ENCODE assay signal across 1 cellular context in the genomic region with DNA sequence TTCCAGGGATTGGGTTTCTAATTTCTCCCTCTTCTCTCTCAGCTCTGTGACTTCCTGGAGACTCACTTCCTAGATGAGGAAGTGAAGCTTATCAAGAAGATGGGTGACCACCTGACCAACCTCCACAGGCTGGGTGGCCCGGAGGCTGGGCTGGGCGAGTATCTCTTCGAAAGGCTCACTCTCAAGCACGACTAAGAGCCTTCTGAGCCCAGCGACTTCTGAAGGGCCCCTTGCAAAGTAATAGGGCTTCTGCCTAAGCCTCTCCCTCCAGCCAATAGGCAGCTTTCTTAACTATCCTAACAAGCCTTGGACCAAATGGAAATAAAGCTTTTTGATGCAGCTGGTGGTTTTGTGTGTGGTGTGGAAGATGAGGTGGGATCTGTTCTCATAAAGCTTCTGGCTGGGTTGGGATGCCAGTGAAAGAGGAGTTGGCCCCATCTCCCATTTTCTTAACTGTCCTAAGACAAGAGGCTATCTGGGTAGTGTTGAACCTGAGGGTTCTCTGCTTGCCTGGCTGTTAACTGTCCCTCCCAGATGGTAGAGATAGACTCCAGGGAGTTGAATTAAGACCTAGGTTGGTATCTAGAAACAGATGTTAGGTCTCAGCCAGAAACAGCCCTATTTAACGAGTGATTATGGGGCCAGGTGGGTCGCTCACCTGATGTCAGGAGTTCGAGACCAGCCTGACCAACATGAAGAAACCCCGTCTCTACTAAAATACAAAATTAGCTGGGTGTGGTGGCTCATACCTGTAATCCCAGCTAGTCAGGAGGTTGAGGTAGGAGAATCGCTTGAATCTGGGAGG.
TF ChIP-seq lines count a peak whose summit lies in the region.

No MANE protein-coding gene starts in this region.

TF ChIP-seq in K562, 482 proteins besides CTCF, POLR2A, EP300 and RAD21 (continued from another document and continues in another):
- TF ChIP-seq, protein P1, sequence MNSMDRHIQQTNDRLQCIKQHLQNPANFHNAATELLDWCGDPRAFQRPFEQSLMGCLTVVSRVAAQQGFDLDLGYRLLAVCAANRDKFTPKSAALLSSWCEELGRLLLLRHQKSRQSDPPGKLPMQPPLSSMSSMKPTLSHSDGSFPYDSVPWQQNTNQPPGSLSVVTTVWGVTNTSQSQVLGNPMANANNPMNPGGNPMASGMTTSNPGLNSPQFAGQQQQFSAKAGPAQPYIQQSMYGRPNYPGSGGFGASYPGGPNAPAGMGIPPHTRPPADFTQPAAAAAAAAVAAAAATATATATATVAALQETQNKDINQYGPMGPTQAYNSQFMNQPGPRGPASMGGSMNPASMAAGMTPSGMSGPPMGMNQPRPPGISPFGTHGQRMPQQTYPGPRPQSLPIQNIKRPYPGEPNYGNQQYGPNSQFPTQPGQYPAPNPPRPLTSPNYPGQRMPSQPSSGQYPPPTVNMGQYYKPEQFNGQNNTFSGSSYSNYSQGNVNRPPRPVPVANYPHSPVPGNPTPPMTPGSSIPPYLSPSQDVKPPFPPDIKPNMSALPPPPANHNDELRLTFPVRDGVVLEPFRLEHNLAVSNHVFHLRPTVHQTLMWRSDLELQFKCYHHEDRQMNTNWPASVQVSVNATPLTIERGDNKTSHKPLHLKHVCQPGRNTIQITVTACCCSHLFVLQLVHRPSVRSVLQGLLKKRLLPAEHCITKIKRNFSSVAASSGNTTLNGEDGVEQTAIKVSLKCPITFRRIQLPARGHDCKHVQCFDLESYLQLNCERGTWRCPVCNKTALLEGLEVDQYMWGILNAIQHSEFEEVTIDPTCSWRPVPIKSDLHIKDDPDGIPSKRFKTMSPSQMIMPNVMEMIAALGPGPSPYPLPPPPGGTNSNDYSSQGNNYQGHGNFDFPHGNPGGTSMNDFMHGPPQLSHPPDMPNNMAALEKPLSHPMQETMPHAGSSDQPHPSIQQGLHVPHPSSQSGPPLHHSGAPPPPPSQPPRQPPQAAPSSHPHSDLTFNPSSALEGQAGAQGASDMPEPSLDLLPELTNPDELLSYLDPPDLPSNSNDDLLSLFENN (IDR thresholded peaks at IDR 0.05; ENCODE audit: low read depth in 2 of 2, low read length in 2 of 2): no peak
- TF ChIP-seq ARHGAP35 (IDR thresholded peaks at IDR 0.05; ENCODE audit: partially characterized antibody): peak; percentile 7
- TF ChIP-seq ZNF830 (CRISPR knock-in tag; IDR thresholded peaks at IDR 0.05): no peak; the same call in 1 of the 2 replicates
- TF ChIP-seq WHSC1 (IDR thresholded peaks at IDR 0.05; ENCODE audit: low read length): no peak
- 0 out of 2 replicates have a peak, but pooled peaks have one; percentile 13 for TF ChIP-seq ZNF77 (CRISPR knock-in tag; IDR thresholded peaks at IDR 0.05)
- TF ChIP-seq ZNF79 (CRISPR knock-in tag; IDR thresholded peaks at IDR 0.05; ENCODE audit: low read depth): no peak
- no peak for TF ChIP-seq DIDO1 (tag; IDR thresholded peaks at IDR 0.05; ENCODE audit: low read depth)
- no peak for TF ChIP-seq BRF1 (IDR thresholded peaks at IDR 0.05; ENCODE audit: borderline replicate concordance, extremely low read depth, insufficient read length)
- TF ChIP-seq ZNF785 (CRISPR knock-in tag; IDR thresholded peaks at IDR 0.05): no peak
- TF ChIP-seq GTF2F1 (IDR thresholded peaks at IDR 0.05; ENCODE audit: low read depth, low read length): no peak
- no peak for TF ChIP-seq ZNF644 (tag; IDR thresholded peaks at IDR 0.05; ENCODE audit: low read depth)
- no peak for TF ChIP-seq POU5F1 (IDR thresholded peaks at IDR 0.05; ENCODE audit: borderline replicate concordance, low read depth, low read length, partially characterized antibody)
- TF ChIP-seq, protein P2, sequence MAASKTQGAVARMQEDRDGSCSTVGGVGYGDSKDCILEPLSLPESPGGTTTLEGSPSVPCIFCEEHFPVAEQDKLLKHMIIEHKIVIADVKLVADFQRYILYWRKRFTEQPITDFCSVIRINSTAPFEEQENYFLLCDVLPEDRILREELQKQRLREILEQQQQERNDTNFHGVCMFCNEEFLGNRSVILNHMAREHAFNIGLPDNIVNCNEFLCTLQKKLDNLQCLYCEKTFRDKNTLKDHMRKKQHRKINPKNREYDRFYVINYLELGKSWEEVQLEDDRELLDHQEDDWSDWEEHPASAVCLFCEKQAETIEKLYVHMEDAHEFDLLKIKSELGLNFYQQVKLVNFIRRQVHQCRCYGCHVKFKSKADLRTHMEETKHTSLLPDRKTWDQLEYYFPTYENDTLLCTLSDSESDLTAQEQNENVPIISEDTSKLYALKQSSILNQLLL (CRISPR knock-in tag; IDR thresholded peaks at IDR 0.05; ENCODE audit: borderline replicate concordance): no peak
- TF ChIP-seq LCOR (CRISPR knock-in tag; IDR thresholded peaks at IDR 0.05): peak; percentile 17; the same call in 1 of the 2 replicates
- no peak for TF ChIP-seq ZC3H11A (IDR thresholded peaks at IDR 0.05; ENCODE audit: low read depth, low read length)
- TF ChIP-seq ZNF57 (CRISPR knock-in tag; IDR thresholded peaks at IDR 0.05): no peak
- no peak for TF ChIP-seq EZH2 (IDR thresholded peaks at IDR 0.05; ENCODE audit: borderline replicate concordance, low read depth, low read length)
- no peak for TF ChIP-seq KLF13 (tag; IDR thresholded peaks at IDR 0.05; ENCODE audit: borderline replicate concordance, low read depth)
- TF ChIP-seq, protein P3, sequence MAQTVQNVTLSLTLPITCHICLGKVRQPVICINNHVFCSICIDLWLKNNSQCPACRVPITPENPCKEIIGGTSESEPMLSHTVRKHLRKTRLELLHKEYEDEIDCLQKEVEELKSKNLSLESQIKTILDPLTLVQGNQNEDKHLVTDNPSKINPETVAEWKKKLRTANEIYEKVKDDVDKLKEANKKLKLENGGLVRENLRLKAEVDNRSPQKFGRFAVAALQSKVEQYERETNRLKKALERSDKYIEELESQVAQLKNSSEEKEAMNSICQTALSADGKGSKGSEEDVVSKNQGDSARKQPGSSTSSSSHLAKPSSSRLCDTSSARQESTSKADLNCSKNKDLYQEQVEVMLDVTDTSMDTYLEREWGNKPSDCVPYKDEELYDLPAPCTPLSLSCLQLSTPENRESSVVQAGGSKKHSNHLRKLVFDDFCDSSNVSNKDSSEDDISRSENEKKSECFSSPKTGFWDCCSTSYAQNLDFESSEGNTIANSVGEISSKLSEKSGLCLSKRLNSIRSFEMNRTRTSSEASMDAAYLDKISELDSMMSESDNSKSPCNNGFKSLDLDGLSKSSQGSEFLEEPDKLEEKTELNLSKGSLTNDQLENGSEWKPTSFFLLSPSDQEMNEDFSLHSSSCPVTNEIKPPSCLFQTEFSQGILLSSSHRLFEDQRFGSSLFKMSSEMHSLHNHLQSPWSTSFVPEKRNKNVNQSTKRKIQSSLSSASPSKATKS (CRISPR knock-in tag; IDR thresholded peaks at IDR 0.05): peak; percentile 9; the same call in 1 of the 2 replicates
- TF ChIP-seq NBN (IDR thresholded peaks at IDR 0.05; ENCODE audit: low read depth): no peak
- TF ChIP-seq RHOXF2B (CRISPR knock-in tag; conservative IDR thresholded peaks at IDR 0.05): no peak
- TF ChIP-seq SLC30A9 (CRISPR knock-in tag; IDR thresholded peaks at IDR 0.05): no peak
- TF ChIP-seq OTX1 (CRISPR knock-in tag; IDR thresholded peaks at IDR 0.05): no peak
- no peak for TF ChIP-seq NFE2 (IDR thresholded peaks at IDR 0.05; ENCODE audit: low read depth)
- TF ChIP-seq ZFP36 (IDR thresholded peaks at IDR 0.05; ENCODE audit: low read depth, low read length, partially characterized antibody): no peak
- no peak for TF ChIP-seq BCL6 (CRISPR knock-in tag; IDR thresholded peaks at IDR 0.05)
- TF ChIP-seq NONO (IDR thresholded peaks at IDR 0.05; ENCODE audit: low read depth in 2 of 2, low read length in 1 of 2): no peak
- TF ChIP-seq, protein P4, sequence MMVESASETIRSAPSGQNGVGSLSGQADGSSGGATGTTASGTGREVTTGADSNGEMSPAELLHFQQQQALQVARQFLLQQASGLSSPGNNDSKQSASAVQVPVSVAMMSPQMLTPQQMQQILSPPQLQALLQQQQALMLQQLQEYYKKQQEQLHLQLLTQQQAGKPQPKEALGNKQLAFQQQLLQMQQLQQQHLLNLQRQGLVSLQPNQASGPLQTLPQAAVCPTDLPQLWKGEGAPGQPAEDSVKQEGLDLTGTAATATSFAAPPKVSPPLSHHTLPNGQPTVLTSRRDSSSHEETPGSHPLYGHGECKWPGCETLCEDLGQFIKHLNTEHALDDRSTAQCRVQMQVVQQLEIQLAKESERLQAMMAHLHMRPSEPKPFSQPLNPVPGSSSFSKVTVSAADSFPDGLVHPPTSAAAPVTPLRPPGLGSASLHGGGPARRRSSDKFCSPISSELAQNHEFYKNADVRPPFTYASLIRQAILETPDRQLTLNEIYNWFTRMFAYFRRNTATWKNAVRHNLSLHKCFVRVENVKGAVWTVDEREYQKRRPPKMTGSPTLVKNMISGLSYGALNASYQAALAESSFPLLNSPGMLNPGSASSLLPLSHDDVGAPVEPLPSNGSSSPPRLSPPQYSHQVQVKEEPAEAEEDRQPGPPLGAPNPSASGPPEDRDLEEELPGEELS (CRISPR knock-in tag; IDR thresholded peaks at IDR 0.05; ENCODE audit: borderline replicate concordance): peak; percentile 68; the same call in 1 of the 2 replicates
- TF ChIP-seq, protein P5, sequence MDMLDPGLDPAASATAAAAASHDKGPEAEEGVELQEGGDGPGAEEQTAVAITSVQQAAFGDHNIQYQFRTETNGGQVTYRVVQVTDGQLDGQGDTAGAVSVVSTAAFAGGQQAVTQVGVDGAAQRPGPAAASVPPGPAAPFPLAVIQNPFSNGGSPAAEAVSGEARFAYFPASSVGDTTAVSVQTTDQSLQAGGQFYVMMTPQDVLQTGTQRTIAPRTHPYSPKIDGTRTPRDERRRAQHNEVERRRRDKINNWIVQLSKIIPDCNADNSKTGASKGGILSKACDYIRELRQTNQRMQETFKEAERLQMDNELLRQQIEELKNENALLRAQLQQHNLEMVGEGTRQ (CRISPR knock-in tag; IDR thresholded peaks at IDR 0.05): peak; percentile 64
- no peak for TF ChIP-seq NCOA4 (IDR thresholded peaks at IDR 0.05; ENCODE audit: partially characterized antibody)
- TF ChIP-seq, protein P6, sequence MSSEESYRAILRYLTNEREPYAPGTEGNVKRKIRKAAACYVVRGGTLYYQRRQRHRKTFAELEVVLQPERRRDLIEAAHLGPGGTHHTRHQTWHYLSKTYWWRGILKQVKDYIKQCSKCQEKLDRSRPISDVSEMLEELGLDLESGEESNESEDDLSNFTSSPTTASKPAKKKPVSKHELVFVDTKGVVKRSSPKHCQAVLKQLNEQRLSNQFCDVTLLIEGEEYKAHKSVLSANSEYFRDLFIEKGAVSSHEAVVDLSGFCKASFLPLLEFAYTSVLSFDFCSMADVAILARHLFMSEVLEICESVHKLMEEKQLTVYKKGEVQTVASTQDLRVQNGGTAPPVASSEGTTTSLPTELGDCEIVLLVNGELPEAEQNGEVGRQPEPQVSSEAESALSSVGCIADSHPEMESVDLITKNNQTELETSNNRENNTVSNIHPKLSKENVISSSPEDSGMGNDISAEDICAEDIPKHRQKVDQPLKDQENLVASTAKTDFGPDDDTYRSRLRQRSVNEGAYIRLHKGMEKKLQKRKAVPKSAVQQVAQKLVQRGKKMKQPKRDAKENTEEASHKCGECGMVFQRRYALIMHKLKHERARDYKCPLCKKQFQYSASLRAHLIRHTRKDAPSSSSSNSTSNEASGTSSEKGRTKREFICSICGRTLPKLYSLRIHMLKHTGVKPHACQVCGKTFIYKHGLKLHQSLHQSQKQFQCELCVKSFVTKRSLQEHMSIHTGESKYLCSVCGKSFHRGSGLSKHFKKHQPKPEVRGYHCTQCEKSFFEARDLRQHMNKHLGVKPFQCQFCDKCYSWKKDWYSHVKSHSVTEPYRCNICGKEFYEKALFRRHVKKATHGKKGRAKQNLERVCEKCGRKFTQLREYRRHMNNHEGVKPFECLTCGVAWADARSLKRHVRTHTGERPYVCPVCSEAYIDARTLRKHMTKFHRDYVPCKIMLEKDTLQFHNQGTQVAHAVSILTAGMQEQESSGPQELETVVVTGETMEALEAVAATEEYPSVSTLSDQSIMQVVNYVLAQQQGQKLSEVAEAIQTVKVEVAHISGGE (CRISPR knock-in tag; IDR thresholded peaks at IDR 0.05): 0 out of 6 replicates have a peak, but pooled peaks of 1 of the 3 experiments have one; percentile 41
- no peak for TF ChIP-seq EP400 (IDR thresholded peaks at IDR 0.05)
- no peak for TF ChIP-seq SIN3B (IDR thresholded peaks at IDR 0.05; ENCODE audit: low read depth)
- TF ChIP-seq ZNF695 (CRISPR knock-in tag; IDR thresholded peaks at IDR 0.05): no peak
- TF ChIP-seq ZNF408 (CRISPR knock-in tag; IDR thresholded peaks at IDR 0.05; ENCODE audit: low read depth): no peak
- TF ChIP-seq, protein P7, sequence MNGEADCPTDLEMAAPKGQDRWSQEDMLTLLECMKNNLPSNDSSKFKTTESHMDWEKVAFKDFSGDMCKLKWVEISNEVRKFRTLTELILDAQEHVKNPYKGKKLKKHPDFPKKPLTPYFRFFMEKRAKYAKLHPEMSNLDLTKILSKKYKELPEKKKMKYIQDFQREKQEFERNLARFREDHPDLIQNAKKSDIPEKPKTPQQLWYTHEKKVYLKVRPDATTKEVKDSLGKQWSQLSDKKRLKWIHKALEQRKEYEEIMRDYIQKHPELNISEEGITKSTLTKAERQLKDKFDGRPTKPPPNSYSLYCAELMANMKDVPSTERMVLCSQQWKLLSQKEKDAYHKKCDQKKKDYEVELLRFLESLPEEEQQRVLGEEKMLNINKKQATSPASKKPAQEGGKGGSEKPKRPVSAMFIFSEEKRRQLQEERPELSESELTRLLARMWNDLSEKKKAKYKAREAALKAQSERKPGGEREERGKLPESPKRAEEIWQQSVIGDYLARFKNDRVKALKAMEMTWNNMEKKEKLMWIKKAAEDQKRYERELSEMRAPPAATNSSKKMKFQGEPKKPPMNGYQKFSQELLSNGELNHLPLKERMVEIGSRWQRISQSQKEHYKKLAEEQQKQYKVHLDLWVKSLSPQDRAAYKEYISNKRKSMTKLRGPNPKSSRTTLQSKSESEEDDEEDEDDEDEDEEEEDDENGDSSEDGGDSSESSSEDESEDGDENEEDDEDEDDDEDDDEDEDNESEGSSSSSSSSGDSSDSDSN (IDR thresholded peaks at IDR 0.05; ENCODE audit: borderline replicate concordance in 1 of 2, low read depth in 2 of 2, low read length in 2 of 2): no peak
- TF ChIP-seq SNRNP70 (optimal IDR thresholded peaks at IDR 0.05; ENCODE audit: low read depth, low read length): no peak
- TF ChIP-seq ZNF584 (CRISPR knock-in tag; IDR thresholded peaks at IDR 0.05; ENCODE audit: low read depth): 0 out of 2 replicates have a peak, but pooled peaks have one; percentile 31
- TF ChIP-seq ZNF3 (CRISPR knock-in tag; IDR thresholded peaks at IDR 0.05): 0 out of 2 replicates have a peak, but pooled peaks have one; percentile 8
- TF ChIP-seq, protein P8, sequence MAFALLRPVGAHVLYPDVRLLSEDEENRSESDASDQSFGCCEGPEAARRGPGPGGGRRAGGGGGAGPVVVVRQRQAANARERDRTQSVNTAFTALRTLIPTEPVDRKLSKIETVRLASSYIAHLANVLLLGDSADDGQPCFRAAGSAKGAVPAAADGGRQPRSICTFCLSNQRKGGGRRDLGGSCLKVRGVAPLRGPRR (CRISPR knock-in tag; IDR thresholded peaks at IDR 0.05): no peak
- no peak; the same call in 1 of the 2 replicates for TF ChIP-seq FOXK1 (CRISPR knock-in tag; IDR thresholded peaks at IDR 0.05; ENCODE audit: borderline replicate concordance)
- TF ChIP-seq ZBTB7A (IDR thresholded peaks at IDR 0.05; ENCODE audit: borderline replicate concordance, control insufficient read depth, low read depth, low read length): no peak
- no peak for TF ChIP-seq ZNF75A (CRISPR knock-in tag; IDR thresholded peaks at IDR 0.05)
- no peak for TF ChIP-seq BMI1 (IDR thresholded peaks at IDR 0.05; ENCODE audit: low read length)
- TF ChIP-seq EWSR1 (IDR thresholded peaks at IDR 0.05; ENCODE audit: borderline replicate concordance, low read depth, partially characterized antibody): no peak
- TF ChIP-seq IRF2 (CRISPR knock-in tag; IDR thresholded peaks at IDR 0.05): no peak
- TF ChIP-seq ILK (tag; IDR thresholded peaks at IDR 0.05; ENCODE audit: borderline replicate concordance, low read depth): no peak
- no peak for TF ChIP-seq ZNF561 (CRISPR knock-in tag; conservative IDR thresholded peaks at IDR 0.05)
- no peak for TF ChIP-seq PURB (CRISPR knock-in tag; IDR thresholded peaks at IDR 0.05; ENCODE audit: low read depth)
- no peak for TF ChIP-seq GATAD2B (IDR thresholded peaks at IDR 0.05; ENCODE audit: borderline replicate concordance)
